In genomic region chr17:78294776-78295175, GRCh38 we compare ENCODE assay signal across 20 cellular contexts.
DNase-seq lines count a peak whose midpoint lies in the region; ATAC-seq, FAIRE-seq and TF ChIP-seq lines count a peak whose summit lies in the region.
"Had no signal": no experiment of that assay in that cellular context is flagged by ENCODE, and none has a peak within 500 bp of the region (broad histone marks: within the 10 kb centered on the region; RNA-seq: fewer than 3 reads in every experiment).

No MANE protein-coding gene starts in this region.

- ATAC-seq in HepG2, result no peak
- ATAC-seq in right lobe of liver, result no peak
- ATAC-seq in RWPE2 (ENCODE audit: low read depth), result peak; percentile 91
- ATAC-seq in esophagus mucosa, result peak; percentile 68
- ATAC-seq in HG02588 (IDR thresholded peaks at IDR 0.05; ENCODE audit: unreplicated experiment), result no peak
- ATAC-seq: left colon; stimulated activated memory B cell treated with anti-CD40 and anti-IgM and Interleukin-4, amounts not matched to agents 10 μg/mL and 1 μg/mL and 100 μg/mL, for 72 hours; upper lobe of right lung had no signal

- H3K9me3 ChIP-seq in HepG2 (ENCODE audit: low read length) (no peaks in the 10 kb centered on the region), right lobe of liver (no peaks in the 10 kb centered on the region), RWPE2 (ENCODE audit: severe bottlenecking) (no peaks in the 10 kb centered on the region)
- H3K9me3 ChIP-seq: upper lobe of right lung had no signal

- TF ChIP-seq POLR2A in HepG2 (IDR thresholded peaks at IDR 0.05; ENCODE audit: insufficient read depth in 1 of 2, low read depth in 2 of 2, low read length in 2 of 2) (no peak), right lobe of liver (IDR thresholded peaks at IDR 0.05) (no peak)

- TF ChIP-seq RAD21 in HepG2 (CRISPR knock-in tag; IDR thresholded peaks at IDR 0.05), result no peak

- TF ChIP-seq EP300 in HepG2 (IDR thresholded peaks at IDR 0.05; ENCODE audit: low read depth in 2 of 2, low read length in 2 of 2) (no peak), HepG2 (CRISPR knock-in tag; IDR thresholded peaks at IDR 0.05; ENCODE audit: borderline replicate concordance) (no peak)

- POLR2A ChIA-PET in HepG2 (lab: Yijun Ruan, JAX), result no interaction called here

- intact Hi-C loops in HepG2 (cut with micrococcal nuclease; ENCODE audit: unreplicated experiment), result no loop called here
- intact Hi-C loops in right lobe of liver (cut with DNase I), result no loop called here

- no peak overlapping the region for H2AFZ ChIP-seq in HepG2 (ENCODE audit: low read length)
- H2AFZ ChIP-seq: parathyroid adenoma had no signal

- no peaks in the 10 kb centered on the region; the same call in 1 of the 2 replicates for H4K20me1 ChIP-seq in HepG2 (ENCODE audit: insufficient read depth, low read length)

- DNase-seq in HepG2 (ENCODE audit: low spot score) (no peak), right lobe of liver (no peak), RWPE2 (ENCODE audit: low spot score) (no peak), ecto neural progenitor cell (ENCODE audit: low spot score) (no peak), AG20443 (ENCODE audit: low spot score) (no peak)
- no peak for DNase-seq in activated CD8-positive, alpha-beta memory T cell treated with anti-CD3 and anti-CD28 coated beads, Interleukin-2, amount 50 U/mL, for 4 hours
- DNase-seq: ACHN, amygdala, Calu3, hippocampal formation, left colon, NCI-H187, NCI-H510A treated with DMSO at 0.1 percent for 48 hours, upper lobe of right lung, WERI-Rb-1 had no signal

- in situ Hi-C loops in HepG2 (cut with HindIII; ENCODE audit: extremely low pct_ligation_motif_present, low pct_unique_long_range_greater_than_20kb), result loop anchor here (5.0 kb wide), 1 partner anchor 128 kb away; no protein-coding TSS in a partner anchor

- H3K27ac ChIP-seq in HepG2 (ENCODE audit: extremely low read length, insufficient read depth, low read length), result no peak overlapping the region
- no peak overlapping the region for H3K27ac ChIP-seq in right lobe of liver
- peak overlapping the region; percentile 53 for H3K27ac ChIP-seq in RWPE2 (ENCODE audit: poor library complexity, severe bottlenecking)
- H3K27ac ChIP-seq: coronary artery, parathyroid adenoma, upper lobe of right lung, WERI-Rb-1 had no signal

- no peaks in the 10 kb centered on the region for H3K79me2 ChIP-seq in HepG2 (ENCODE audit: insufficient read depth, low read length)
- H3K79me2 ChIP-seq: parathyroid adenoma had no signal

- H3K36me3 ChIP-seq in HepG2 (replicated peaks in 1 of 2; ENCODE audit: control insufficient read depth in 1 of 2, insufficient read depth in 2 of 2, low read length in 2 of 2) (no peaks in the 10 kb centered on the region), right lobe of liver (no peaks in the 10 kb centered on the region), RWPE2 (ENCODE audit: low read depth) (no peaks in the 10 kb centered on the region)
- H3K36me3 ChIP-seq: upper lobe of right lung, WERI-Rb-1 had no signal

- no peak for FAIRE-seq in HepG2 (lab: Jason Lieb, UNC)

- peaks cover 11% of the 10 kb centered on the region for H3K4me1 ChIP-seq in HepG2 (ENCODE audit: insufficient read depth, low read length)
- H3K4me1 ChIP-seq in right lobe of liver, result peaks cover 0 to 29% (median 15%) of the 10 kb centered on the region in 4 donors
- H3K4me1 ChIP-seq in RWPE2 (ENCODE audit: insufficient read depth, poor library complexity, severe bottlenecking), result peaks cover 16% of the 10 kb centered on the region
- H3K4me1 ChIP-seq: parathyroid adenoma had no signal

- H3K4me3 ChIP-seq in HepG2 (replicated peaks in 1 of 3; ENCODE audit: insufficient read depth in 1 of 3, low read depth in 2 of 3, low read length in 3 of 3) (no peak overlapping the region), right lobe of liver (no peak overlapping the region), RWPE2 (ENCODE audit: severe bottlenecking) (no peak overlapping the region)
- H3K4me3 ChIP-seq: coronary artery, upper lobe of right lung had no signal

- TF ChIP-seq CTCF in HepG2 (CRISPR knock-in tag; IDR thresholded peaks at IDR 0.05) (no peak), right lobe of liver (IDR thresholded peaks at IDR 0.05) (no peak), RWPE2 (IDR thresholded peaks at IDR 0.05; ENCODE audit: poor library complexity, severe bottlenecking) (no peak)

- BruUV-seq in HepG2 (replicated peaks; lab: Mats Ljungman, UMichigan), result no TSS peak

- H3K9ac ChIP-seq in HepG2 (ENCODE audit: insufficient read depth, low read depth, low read length), result no peak overlapping the region
- H3K9ac ChIP-seq: parathyroid adenoma had no signal

- peaks cover 8 to 64% of the 10 kb centered on the region in 2 experiments for H3K27me3 ChIP-seq in HepG2 (ENCODE audit: control insufficient read depth in 1 of 2, insufficient read depth in 2 of 2, low read length in 2 of 2)
- H3K27me3 ChIP-seq in right lobe of liver, result no peaks in the 10 kb centered on the region
- H3K27me3 ChIP-seq in RWPE2 (ENCODE audit: insufficient read depth, poor library complexity, severe bottlenecking), result no peaks in the 10 kb centered on the region
- H3K27me3 ChIP-seq: upper lobe of right lung had no signal

- WGBS in HepG2 (ENCODE audit: low lambda C conversion rate), result 36% methylated on average over 15 of the region's 15 CpGs
- WGBS in right lobe of liver (ENCODE audit: insufficient coverage, low coverage, low lambda C conversion rate, missing lambda C conversion rate), result 76% methylated on average over 6 of the region's 15 CpGs

- CTCF ChIA-PET in HepG2 (lab: Yijun Ruan, JAX; ENCODE audit: low intra/inter-chr PET ratio, low total read pairs), result no interaction called here

- H3K4me2 ChIP-seq in HepG2 (ENCODE audit: low read depth, low read length), result no peak overlapping the region

TF ChIP-seq in HepG2, 621 proteins besides CTCF, POLR2A, EP300 and RAD21:
- TF ChIP-seq ZNF224 (CRISPR knock-in tag; IDR thresholded peaks at IDR 0.05) (no peak), CEBPB (IDR thresholded peaks at IDR 0.05; ENCODE audit: borderline replicate concordance, low read depth, low read length) (peak; percentile 51; the same call in 1 of the 2 replicates)
- TF ChIP-seq, protein P1, sequence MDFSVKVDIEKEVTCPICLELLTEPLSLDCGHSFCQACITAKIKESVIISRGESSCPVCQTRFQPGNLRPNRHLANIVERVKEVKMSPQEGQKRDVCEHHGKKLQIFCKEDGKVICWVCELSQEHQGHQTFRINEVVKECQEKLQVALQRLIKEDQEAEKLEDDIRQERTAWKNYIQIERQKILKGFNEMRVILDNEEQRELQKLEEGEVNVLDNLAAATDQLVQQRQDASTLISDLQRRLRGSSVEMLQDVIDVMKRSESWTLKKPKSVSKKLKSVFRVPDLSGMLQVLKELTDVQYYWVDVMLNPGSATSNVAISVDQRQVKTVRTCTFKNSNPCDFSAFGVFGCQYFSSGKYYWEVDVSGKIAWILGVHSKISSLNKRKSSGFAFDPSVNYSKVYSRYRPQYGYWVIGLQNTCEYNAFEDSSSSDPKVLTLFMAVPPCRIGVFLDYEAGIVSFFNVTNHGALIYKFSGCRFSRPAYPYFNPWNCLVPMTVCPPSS (IDR thresholded peaks at IDR 0.05), result no peak
TF ChIP-seq in HepG2: peak in this region for 1.

Comparison
In these comparisons a context has a peak if more than half of its experiments do, and no peak if none do; other contexts are left out.
1. ATAC-seq: peak in RWPE2 (single experiment) and esophagus mucosa (single experiment); none in HepG2 (single experiment), right lobe of liver (0 of 4) and HG02588 (single experiment).